ENCODE assay signal across 3 cellular contexts in genomic region chr20:25604611-25605010, GRCh38.
"Had no signal": no experiment of that assay in that cellular context is flagged by ENCODE, and none has a peak within 500 bp of the region (broad histone marks: within the 10 kb centered on the region; RNA-seq: fewer than 3 reads in every experiment).

No MANE protein-coding gene starts in this region.

- H3K4me3 ChIP-seq: GM12878 had no signal

- DNase-seq: GDM1, GF-D8 had no signal
